ENCODE assay signal across 14 cellular contexts in genomic region chr1:17765444-17766411, GRCh38. TPM values are rescaled to one million over a fixed set of nuclear protein-coding genes. Genes with fewer than 3 reads are reported as not detected.
A peak's percentile ranks its signal among the peaks of the same experiment; 100 is the strongest.
DNase-seq lines count a peak whose midpoint lies in the region; ATAC-seq and TF ChIP-seq lines count a peak whose summit lies in the region.
"Had no signal": no experiment of that assay in that cellular context is flagged by ENCODE, and none has a peak within 500 bp of the region (broad histone marks: within the 10 kb centered on the region; RNA-seq: fewer than 3 reads in every experiment).

No MANE protein-coding gene starts in this region.

- H4K20me1 ChIP-seq in GM23338 (replicated peaks; ENCODE audit: insufficient read depth) = no peaks in the 10 kb centered on the region

- intact Hi-C loops in left lung (cut with DNase I) = no loop called here

- peaks cover 13% of the 10 kb centered on the region for H3K4me1 Mint-ChIP-seq in GM23338
- H3K4me1 Mint-ChIP-seq: CD8-positive, alpha-beta memory T cell; stimulated activated memory B cell treated with anti-CD40 and anti-IgM and Interleukin-4, amounts not matched to agents 10 μg/mL and 1 μg/mL and 100 μg/mL, for 72 hours had no signal

- POLR2A ChIA-PET in AG04450 (lab: Yijun Ruan, JAX) = no interaction called here

- H3K27me3 ChIP-seq in AG04450 (ENCODE audit: control insufficient read depth, insufficient read depth, low read length) = no peaks in the 10 kb centered on the region
- peaks cover 0 to 53% of the 10 kb centered on the region in 2 donors for H3K27me3 ChIP-seq in left lung
- no peaks in the 10 kb centered on the region for H3K27me3 ChIP-seq in GM23338 (ENCODE audit: insufficient read depth)

- no peaks in the 10 kb centered on the region for H3K79me2 ChIP-seq in GM23338 (replicated peaks; ENCODE audit: insufficient read depth)

- no peaks in the 10 kb centered on the region for H3K9me2 ChIP-seq in GM23338 (ENCODE audit: insufficient read depth)

- H3K27ac ChIP-seq in AG04450 (ENCODE audit: low read depth, low read length) = peak overlapping the region; percentile 87
- no peak overlapping the region for H3K27ac ChIP-seq in left lung
- H3K27ac ChIP-seq in GM23338 (ENCODE audit: low read depth) = no peak overlapping the region

- H2AFZ ChIP-seq in GM23338 = no peak overlapping the region

- no peaks in the 10 kb centered on the region for H3K36me3 Mint-ChIP-seq in GM23338 (ENCODE audit: low read depth)
- H3K36me3 Mint-ChIP-seq: stimulated activated memory B cell treated with anti-CD40 and anti-IgM and Interleukin-4, amounts not matched to agents 10 μg/mL and 1 μg/mL and 100 μg/mL, for 72 hours had no signal

- H3K4me3 Mint-ChIP-seq in GM23338 = no peak overlapping the region
- H3K4me3 Mint-ChIP-seq: CD8-positive, alpha-beta memory T cell; stimulated activated memory B cell treated with anti-CD40 and anti-IgM and Interleukin-4, amounts not matched to agents 10 μg/mL and 1 μg/mL and 100 μg/mL, for 72 hours had no signal

- TF ChIP-seq CTCF in AG04450 (IDR thresholded peaks at IDR 0.05; ENCODE audit: low read depth, low read length) = no peak
- no peak for TF ChIP-seq CTCF in astrocyte of the spinal cord (IDR thresholded peaks at IDR 0.05; ENCODE audit: low read depth, low read length)
- TF ChIP-seq CTCF in left lung (IDR thresholded peaks at IDR 0.05) = no peak
- TF ChIP-seq CTCF in GM23338 (conservative IDR thresholded peaks at IDR 0.05; ENCODE audit: low read depth in 2 of 2) = no peak

- CTCF ChIA-PET in AG04450 (lab: Charles Lee) = no interaction called here

- peak; percentile 83 for DNase-seq in AG04450 (ENCODE audit: low read depth, low spot score)
- peak; percentile 85 for DNase-seq in HS-27A (ENCODE audit: low read depth)
- peak; percentile 92 for DNase-seq in astrocyte of the spinal cord (ENCODE audit: low read depth, low spot score)
- no peak for DNase-seq in left lung
- no peak for DNase-seq in GM23338 (ENCODE audit: low spot score)
- DNase-seq: activated CD4-positive, CD25-positive, alpha-beta regulatory T cell; CD8-positive, alpha-beta memory T cell; cortex of kidney; NCI-H187 treated with DMSO at 0.1 percent for 48 hours had no signal

- in situ Hi-C loops in astrocyte of the spinal cord (cut with HindIII; ENCODE audit: low sequenced_read_pairs) = no loop called here

- H3K4me2 ChIP-seq in GM23338 = no peak overlapping the region

- peaks cover 0 to 3% of the 10 kb centered on the region in 2 donors for H3K4me1 ChIP-seq in left lung
- no peaks in the 10 kb centered on the region for H3K4me1 ChIP-seq in GM23338 (ENCODE audit: insufficient read depth)

- H3K27ac Mint-ChIP-seq in GM23338 = no peak overlapping the region
- H3K27ac Mint-ChIP-seq: CD8-positive, alpha-beta memory T cell; stimulated activated memory B cell treated with anti-CD40 and anti-IgM and Interleukin-4, amounts not matched to agents 10 μg/mL and 1 μg/mL and 100 μg/mL, for 72 hours had no signal

- H3K9me3 Mint-ChIP-seq in GM23338 = no peaks in the 10 kb centered on the region

- H3K27me3 Mint-ChIP-seq in GM23338 (ENCODE audit: insufficient read depth, low read depth, poor library complexity) = peaks cover 17% of the 10 kb centered on the region

- H3F3A ChIP-seq in GM23338 (replicated peaks; ENCODE audit: low read depth) = no peaks in the 10 kb centered on the region

- no peaks in the 10 kb centered on the region for H3K36me3 ChIP-seq in left lung
- no peaks in the 10 kb centered on the region for H3K36me3 ChIP-seq in GM23338 (ENCODE audit: insufficient read depth)

- H3K9me3 ChIP-seq in AG04450 (ENCODE audit: control insufficient read depth, insufficient read depth, low read length) (no peaks in the 10 kb centered on the region), left lung (no peaks in the 10 kb centered on the region)

- no peak overlapping the region for H3K4me3 ChIP-seq in AG04450 (ENCODE audit: low read depth, low read length)
- no peak overlapping the region for H3K4me3 ChIP-seq in astrocyte of the spinal cord (ENCODE audit: low read depth, low read length)
- H3K4me3 ChIP-seq in left lung = no peak overlapping the region
- no peak overlapping the region for H3K4me3 ChIP-seq in GM23338

- peak; percentile 39 for ATAC-seq in left lung
- ATAC-seq in HG02970 (IDR thresholded peaks at IDR 0.05; ENCODE audit: low FRiP score, unreplicated experiment) = no peak
- ATAC-seq in GM23338 = no peak
- ATAC-seq in GM21423 (IDR thresholded peaks at IDR 0.05; ENCODE audit: unreplicated experiment) = no peak
- ATAC-seq in HG02623 (IDR thresholded peaks at IDR 0.05; ENCODE audit: unreplicated experiment) = no peak
- ATAC-seq: Right ventricle myocardium inferior; stimulated activated memory B cell treated with anti-CD40 and anti-IgM and Interleukin-4, amounts not matched to agents 10 μg/mL and 1 μg/mL and 100 μg/mL, for 72 hours had no signal

TF ChIP-seq in GM23338, 12 proteins besides CTCF, POLR2A, EP300 and RAD21:
- TF ChIP-seq ZNF331 (CRISPR knock-in tag; IDR thresholded peaks at IDR 0.05; ENCODE audit: low read depth) = no peak

RNA-seq across cellular contexts. Expression of gene ACTL8, which starts 10.6 kb away (rescaled TPM):
- 0.05 TPM in 1 of 2 replicates, not detected in the other for polyA plus RNA-seq in AG04450 (2011; rRNA removed)
- polyA minus RNA-seq in AG04450 (2011; rRNA and poly(A)+ RNA removed) = not detected in 2 replicates
- not detected for total RNA-seq in left lung
- 0.38 and 0.70 TPM in 2 replicates for total RNA-seq in GM23338 (2014; rRNA removed; shearing (Covaris generic))
- polyA plus RNA-seq in GM23338 (2016; fragmentation: Nextera tagmentation; extraction: Ambion mirVana) = 0.56 and 0.71 TPM in 2 replicates
- total RNA-seq: CD8-positive, alpha-beta memory T cell; Right ventricle myocardium inferior had no signal
- polyA plus RNA-seq: CD8-positive, alpha-beta memory T cell had no signal

Comparison
In these comparisons a context has a peak if more than half of its experiments do, and no peak if none do; other contexts are left out.
1. DNase-seq: peak in AG04450 (single experiment), HS-27A (single experiment) and astrocyte of the spinal cord (single experiment); none in left lung (0 of 2) and GM23338 (single experiment).